8 cellular contexts compared by ENCODE assay signal in the genomic region with DNA sequence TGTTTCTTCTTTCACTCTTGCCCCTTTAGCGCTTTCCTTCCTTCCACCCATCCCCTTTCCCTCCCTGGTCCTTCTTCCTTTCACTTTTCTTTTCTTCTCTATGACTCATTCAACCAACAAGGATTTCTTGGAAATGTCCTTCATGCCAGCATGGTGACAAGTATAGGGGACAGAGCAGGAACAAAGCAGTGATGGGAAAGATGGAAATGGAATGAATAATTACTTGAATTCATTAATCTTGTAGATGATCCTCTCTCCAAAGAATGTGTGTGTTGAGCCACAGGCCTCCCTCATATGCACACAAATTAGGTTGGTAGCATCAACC. TPM values are rescaled to one million over a fixed set of nuclear protein-coding genes. Genes with fewer than 3 reads are reported as not detected.
A peak's percentile ranks its signal among the peaks of the same experiment; 100 is the strongest.
DNase-seq lines count a peak whose midpoint lies in the region; ATAC-seq and TF ChIP-seq lines count a peak whose summit lies in the region.

No MANE protein-coding gene starts in this region.

- H3K27ac Mint-ChIP-seq in GM23338 = no peak overlapping the region

- 0 out of 3 replicates have a peak, but pooled peaks cover 3% of the 10 kb centered on the region for H3K9me3 Mint-ChIP-seq in GM23338

- H4K20me1 ChIP-seq in GM23338 (replicated peaks; ENCODE audit: insufficient read depth) = no peaks in the 10 kb centered on the region

- H3K36me3 ChIP-seq in SJCRH30 (no peaks in the 10 kb centered on the region), GM23338 (ENCODE audit: insufficient read depth) (no peaks in the 10 kb centered on the region)

- H3F3A ChIP-seq in GM23338 (replicated peaks; ENCODE audit: low read depth) = 0 out of 2 replicates have a peak, but pooled peaks cover 3% of the 10 kb centered on the region

- H3K27me3 Mint-ChIP-seq in GM23338 (ENCODE audit: insufficient read depth, low read depth, poor library complexity) = peaks cover 28% of the 10 kb centered on the region

- TF ChIP-seq CTCF in GM12865 (IDR thresholded peaks at IDR 0.05; ENCODE audit: insufficient read depth, low read depth, low read length, missing control alignments) = no peak
- TF ChIP-seq CTCF in fibroblast of pulmonary artery (IDR thresholded peaks at IDR 0.05; ENCODE audit: low read length, missing control alignments) = no peak
- no peak for TF ChIP-seq CTCF in GM23338 (conservative IDR thresholded peaks at IDR 0.05; ENCODE audit: low read depth in 2 of 2)

- DNase-seq in GM12865 (ENCODE audit: low read depth) (no peak), SJCRH30 (no peak), fibroblast of pulmonary artery (ENCODE audit: low read depth) (peak; percentile 36), GM23338 (ENCODE audit: low spot score) (no peak), DMS153 treated with DMSO at 0.1 percent for 48 hours (lab: John Stamatoyannopoulos, UW; ENCODE audit: unreplicated experiment) (no peak), NCI-H69 (lab: John Stamatoyannopoulos, UW) (no peak)
- no peak for DNase-seq in stimulated activated CD4-positive, alpha-beta T cell treated with anti-CD3 and anti-CD28 coated beads, Interleukin-1b, Interleukin-23, amount 100 ng/mL, for 48 hours

- H2AFZ ChIP-seq in GM23338 = no peak overlapping the region

- H3K9me3 ChIP-seq in SJCRH30 (replicated peaks) = no peaks in the 10 kb centered on the region

- H3K9me2 ChIP-seq in GM23338 (ENCODE audit: insufficient read depth) = no peaks in the 10 kb centered on the region

- H3K4me1 Mint-ChIP-seq in GM23338 = peaks cover 8% of the 10 kb centered on the region

- H3K4me1 ChIP-seq in SJCRH30 (peaks cover 33% of the 10 kb centered on the region), GM23338 (ENCODE audit: insufficient read depth) (peaks cover 7% of the 10 kb centered on the region; the same call in 1 of the 2 replicates)

- H3K27me3 ChIP-seq in SJCRH30 (no peaks in the 10 kb centered on the region), GM23338 (ENCODE audit: insufficient read depth) (peaks cover 31% of the 10 kb centered on the region)

- no peaks in the 10 kb centered on the region for H3K79me2 ChIP-seq in GM23338 (replicated peaks; ENCODE audit: insufficient read depth)

- H3K4me3 Mint-ChIP-seq in GM23338 = no peak overlapping the region; the same call in 2 of the 3 replicates

- peak overlapping the region; percentile 66 for H3K27ac ChIP-seq in SJCRH30
- peak overlapping the region in 19 of 21 experiments; percentile 71 to 96 (median 87) for H3K27ac ChIP-seq in skin epidermis
- no peak overlapping the region for H3K27ac ChIP-seq in GM23338 (ENCODE audit: low read depth)

- H3K4me3 ChIP-seq in GM12865 (ENCODE audit: low read depth, low read length) = peak overlapping the region; percentile 60
- H3K4me3 ChIP-seq in SJCRH30 = no peak overlapping the region
- no peak overlapping the region for H3K4me3 ChIP-seq in fibroblast of pulmonary artery (replicated peaks; ENCODE audit: low read depth, low read length)
- H3K4me3 ChIP-seq in skin epidermis = no peak overlapping the region
- no peak overlapping the region for H3K4me3 ChIP-seq in GM23338

- no peak for ATAC-seq in GM23338

- H3K4me2 ChIP-seq in GM23338 = no peak overlapping the region

- H3K36me3 Mint-ChIP-seq in GM23338 (ENCODE audit: low read depth) = peaks cover 10% of the 10 kb centered on the region; the same call in 1 of the 3 replicates

TF ChIP-seq in GM23338, 12 proteins besides CTCF, POLR2A, EP300 and RAD21 (continues in another document):
- TF ChIP-seq ZNF114 (CRISPR knock-in tag; IDR thresholded peaks at IDR 0.05) (no peak), NANOG (IDR thresholded peaks at IDR 0.05; ENCODE audit: borderline replicate concordance) (no peak), ZNF331 (CRISPR knock-in tag; IDR thresholded peaks at IDR 0.05; ENCODE audit: low read depth) (no peak), JUNB (IDR thresholded peaks at IDR 0.05; ENCODE audit: unreplicated experiment) (no peak), EZH2 (IDR thresholded peaks at IDR 0.05; ENCODE audit: low read depth, unreplicated experiment) (no peak), CREB1 (CRISPR knock-in tag; IDR thresholded peaks at IDR 0.05; ENCODE audit: low read depth) (no peak), STAT1 (IDR thresholded peaks at IDR 0.05; ENCODE audit: unreplicated experiment) (no peak), POLR2AphosphoS5 (IDR thresholded peaks at IDR 0.05; ENCODE audit: low read depth) (no peak)
- TF ChIP-seq, protein P1, sequence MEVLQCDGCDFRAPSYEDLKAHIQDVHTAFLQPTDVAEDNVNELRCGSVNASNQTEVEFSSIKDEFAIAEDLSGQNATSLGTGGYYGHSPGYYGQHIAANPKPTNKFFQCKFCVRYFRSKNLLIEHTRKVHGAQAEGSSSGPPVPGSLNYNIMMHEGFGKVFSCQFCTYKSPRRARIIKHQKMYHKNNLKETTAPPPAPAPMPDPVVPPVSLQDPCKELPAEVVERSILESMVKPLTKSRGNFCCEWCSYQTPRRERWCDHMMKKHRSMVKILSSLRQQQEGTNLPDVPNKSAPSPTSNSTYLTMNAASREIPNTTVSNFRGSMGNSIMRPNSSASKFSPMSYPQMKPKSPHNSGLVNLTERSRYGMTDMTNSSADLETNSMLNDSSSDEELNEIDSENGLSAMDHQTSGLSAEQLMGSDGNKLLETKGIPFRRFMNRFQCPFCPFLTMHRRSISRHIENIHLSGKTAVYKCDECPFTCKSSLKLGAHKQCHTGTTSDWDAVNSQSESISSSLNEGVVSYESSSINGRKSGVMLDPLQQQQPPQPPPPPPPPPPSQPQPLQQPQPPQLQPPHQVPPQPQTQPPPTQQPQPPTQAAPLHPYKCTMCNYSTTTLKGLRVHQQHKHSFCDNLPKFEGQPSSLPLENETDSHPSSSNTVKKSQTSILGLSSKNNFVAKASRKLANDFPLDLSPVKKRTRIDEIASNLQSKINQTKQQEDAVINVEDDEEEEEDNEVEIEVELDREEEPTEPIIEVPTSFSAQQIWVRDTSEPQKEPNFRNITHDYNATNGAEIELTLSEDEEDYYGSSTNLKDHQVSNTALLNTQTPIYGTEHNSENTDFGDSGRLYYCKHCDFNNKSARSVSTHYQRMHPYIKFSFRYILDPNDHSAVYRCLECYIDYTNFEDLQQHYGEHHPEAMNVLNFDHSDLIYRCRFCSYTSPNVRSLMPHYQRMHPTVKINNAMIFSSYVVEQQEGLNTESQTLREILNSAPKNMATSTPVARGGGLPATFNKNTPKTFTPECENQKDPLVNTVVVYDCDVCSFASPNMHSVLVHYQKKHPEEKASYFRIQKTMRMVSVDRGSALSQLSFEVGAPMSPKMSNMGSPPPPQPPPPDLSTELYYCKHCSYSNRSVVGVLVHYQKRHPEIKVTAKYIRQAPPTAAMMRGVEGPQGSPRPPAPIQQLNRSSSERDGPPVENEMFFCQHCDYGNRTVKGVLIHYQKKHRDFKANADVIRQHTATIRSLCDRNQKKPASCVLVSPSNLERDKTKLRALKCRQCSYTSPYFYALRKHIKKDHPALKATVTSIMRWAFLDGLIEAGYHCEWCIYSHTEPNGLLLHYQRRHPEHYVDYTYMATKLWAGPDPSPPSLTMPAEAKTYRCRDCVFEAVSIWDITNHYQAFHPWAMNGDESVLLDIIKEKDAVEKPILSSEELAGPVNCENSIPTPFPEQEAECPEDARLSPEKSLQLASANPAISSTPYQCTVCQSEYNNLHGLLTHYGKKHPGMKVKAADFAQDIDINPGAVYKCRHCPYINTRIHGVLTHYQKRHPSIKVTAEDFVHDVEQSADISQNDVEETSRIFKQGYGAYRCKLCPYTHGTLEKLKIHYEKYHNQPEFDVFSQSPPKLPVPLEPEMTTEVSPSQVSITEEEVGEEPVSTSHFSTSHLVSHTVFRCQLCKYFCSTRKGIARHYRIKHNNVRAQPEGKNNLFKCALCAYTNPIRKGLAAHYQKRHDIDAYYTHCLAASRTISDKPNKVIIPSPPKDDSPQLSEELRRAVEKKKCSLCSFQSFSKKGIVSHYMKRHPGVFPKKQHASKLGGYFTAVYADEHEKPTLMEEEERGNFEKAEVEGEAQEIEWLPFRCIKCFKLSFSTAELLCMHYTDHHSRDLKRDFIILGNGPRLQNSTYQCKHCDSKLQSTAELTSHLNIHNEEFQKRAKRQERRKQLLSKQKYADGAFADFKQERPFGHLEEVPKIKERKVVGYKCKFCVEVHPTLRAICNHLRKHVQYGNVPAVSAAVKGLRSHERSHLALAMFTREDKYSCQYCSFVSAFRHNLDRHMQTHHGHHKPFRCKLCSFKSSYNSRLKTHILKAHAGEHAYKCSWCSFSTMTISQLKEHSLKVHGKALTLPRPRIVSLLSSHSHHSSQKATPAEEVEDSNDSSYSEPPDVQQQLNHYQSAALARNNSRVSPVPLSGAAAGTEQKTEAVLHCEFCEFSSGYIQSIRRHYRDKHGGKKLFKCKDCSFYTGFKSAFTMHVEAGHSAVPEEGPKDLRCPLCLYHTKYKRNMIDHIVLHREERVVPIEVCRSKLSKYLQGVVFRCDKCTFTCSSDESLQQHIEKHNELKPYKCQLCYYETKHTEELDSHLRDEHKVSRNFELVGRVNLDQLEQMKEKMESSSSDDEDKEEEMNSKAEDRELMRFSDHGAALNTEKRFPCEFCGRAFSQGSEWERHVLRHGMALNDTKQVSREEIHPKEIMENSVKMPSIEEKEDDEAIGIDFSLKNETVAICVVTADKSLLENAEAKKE (CRISPR knock-in tag; IDR thresholded peaks at IDR 0.05) = no peak

RNA-seq across cellular contexts. Expression of a gene that starts 1.5 kb away (rescaled TPM):
- total RNA-seq in SJCRH30 (2014; rRNA removed; shearing (Covaris generic)) = not detected in 2 replicates
- 0.87 and 2.6 TPM in 2 replicates for total RNA-seq in GM23338 (2014; rRNA removed; shearing (Covaris generic))
- 5.5 and 7.8 TPM in 2 replicates for polyA plus RNA-seq in GM23338 (2016; fragmentation: Nextera tagmentation; extraction: Ambion mirVana)

RNA-seq across cellular contexts. Expression of a gene that starts 8.4 kb away (rescaled TPM):
- 51.3 and 54.7 TPM in 2 replicates for total RNA-seq in SJCRH30 (2014; rRNA removed; shearing (Covaris generic))
- total RNA-seq in GM23338 (2014; rRNA removed; shearing (Covaris generic)) = 16.3 and 17.4 TPM in 2 replicates
- polyA plus RNA-seq in GM23338 (2016; fragmentation: Nextera tagmentation; extraction: Ambion mirVana) = 71.7 and 73.0 TPM in 2 replicates

RNA-seq across cellular contexts. Expression of a gene that starts 9.8 kb away (rescaled TPM):
- total RNA-seq in SJCRH30 (2014; rRNA removed; shearing (Covaris generic)) = 91.1 and 111 TPM in 2 replicates
- 114 and 145 TPM in 2 replicates for total RNA-seq in GM23338 (2014; rRNA removed; shearing (Covaris generic))
- 260 and 276 TPM in 2 replicates for polyA plus RNA-seq in GM23338 (2016; fragmentation: Nextera tagmentation; extraction: Ambion mirVana)

RNA-seq across cellular contexts. Expression of a gene that starts 16.8 kb away (rescaled TPM):
- total RNA-seq in SJCRH30 (2014; rRNA removed; shearing (Covaris generic)) = 5.4 and 5.6 TPM in 2 replicates
- total RNA-seq in GM23338 (2014; rRNA removed; shearing (Covaris generic)) = 10.1 and 16.4 TPM in 2 replicates
- polyA plus RNA-seq in GM23338 (2016; fragmentation: Nextera tagmentation; extraction: Ambion mirVana) = 21.4 and 27.9 TPM in 2 replicates

RNA-seq across cellular contexts. Expression of a gene that starts 24.4 kb away (rescaled TPM):
- total RNA-seq in SJCRH30 (2014; rRNA removed; shearing (Covaris generic)) = 37.0 and 38.9 TPM in 2 replicates
- total RNA-seq in GM23338 (2014; rRNA removed; shearing (Covaris generic)) = 30.8 and 36.2 TPM in 2 replicates
- polyA plus RNA-seq in GM23338 (2016; fragmentation: Nextera tagmentation; extraction: Ambion mirVana) = 14.4 and 15.3 TPM in 2 replicates
